9 cellular contexts compared by ENCODE assay signal in the genomic region with DNA sequence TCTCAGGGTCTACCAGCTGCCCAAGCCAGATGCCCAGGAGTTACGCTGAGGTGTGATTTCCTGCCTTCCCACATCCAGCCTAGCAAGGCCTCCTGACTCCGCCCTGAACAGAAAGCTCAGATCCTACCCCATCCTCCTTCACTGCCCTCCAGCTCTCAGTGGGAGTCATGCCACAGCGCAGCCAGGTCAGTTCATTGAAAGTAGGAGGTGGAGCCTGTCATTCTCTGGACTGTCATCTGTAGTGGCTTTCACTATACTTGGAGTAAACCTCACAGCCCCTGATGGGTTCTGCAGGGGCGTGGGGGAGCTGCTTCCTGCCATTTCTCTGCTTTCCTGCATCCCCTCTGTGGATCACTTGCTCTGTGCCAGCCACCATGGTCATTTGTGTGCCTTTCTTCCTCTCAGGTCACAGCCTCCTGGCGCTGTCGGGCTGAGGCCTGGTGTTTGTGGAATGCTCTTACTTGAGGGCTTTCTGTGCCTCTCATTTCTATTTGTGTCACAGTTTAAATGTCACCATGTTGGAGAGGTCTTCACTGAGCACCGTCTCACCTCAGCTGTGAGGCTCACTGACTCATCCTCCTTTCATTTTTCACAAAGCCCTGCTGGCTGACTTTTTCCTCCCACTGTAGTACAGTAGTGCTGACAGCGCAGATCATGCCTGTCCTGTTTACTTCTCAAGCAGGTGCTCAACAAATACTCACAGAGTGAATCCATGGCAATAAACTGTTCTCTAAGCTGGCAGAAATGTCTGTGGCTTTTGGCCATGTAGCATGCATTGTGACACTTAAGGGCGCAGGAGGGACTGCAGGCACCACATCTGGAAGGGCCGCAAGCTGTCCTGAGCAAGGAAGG.
DNase-seq lines count a peak whose midpoint lies in the region; ATAC-seq, FAIRE-seq and TF ChIP-seq lines count a peak whose summit lies in the region.
"Had no signal": no experiment of that assay in that cellular context is flagged by ENCODE, and none has a peak within 500 bp of the region (broad histone marks: within the 10 kb centered on the region; RNA-seq: fewer than 3 reads in every experiment).

No MANE protein-coding gene starts in this region.

- TF ChIP-seq RAD21 in HepG2 (CRISPR knock-in tag; IDR thresholded peaks at IDR 0.05), result no peak

- no peaks in the 10 kb centered on the region for H3K79me2 ChIP-seq in H9 (ENCODE audit: insufficient read depth, low read length)
- H3K79me2 ChIP-seq in HepG2 (ENCODE audit: insufficient read depth, low read length), result no peaks in the 10 kb centered on the region

- H3K14ac ChIP-seq in H9 (ENCODE audit: insufficient read depth, low read length), result no peak overlapping the region

- TF ChIP-seq POLR2A in prostate gland (IDR thresholded peaks at IDR 0.05) (no peak), HepG2 (IDR thresholded peaks at IDR 0.05; ENCODE audit: insufficient read depth in 1 of 2, low read depth in 2 of 2, low read length in 2 of 2) (no peak)

- H3K23me2 ChIP-seq in H9 (ENCODE audit: insufficient read length, low read depth, low read length, poor library complexity, severe bottlenecking), result no peaks in the 10 kb centered on the region

- H3K23ac ChIP-seq in H9 (ENCODE audit: insufficient read length, low read depth, low read length), result no peak overlapping the region

- H3K27me3 ChIP-seq in H9 (ENCODE audit: insufficient read depth, low read length) (no peaks in the 10 kb centered on the region), prostate gland (replicated peaks; ENCODE audit: insufficient read depth) (no peaks in the 10 kb centered on the region), HepG2 (ENCODE audit: control insufficient read depth in 1 of 2, insufficient read depth in 2 of 2, low read length in 2 of 2) (no peaks in the 10 kb centered on the region)
- H3K27me3 ChIP-seq in effector memory CD4-positive, alpha-beta T cell (replicated peaks; ENCODE audit: control insufficient read depth, insufficient read depth, low read length, poor library complexity, severe bottlenecking), result no peaks in the 10 kb centered on the region

- ATAC-seq in HepG2, result no peak

- H4K91ac ChIP-seq in H9 (ENCODE audit: insufficient read length, low read depth, low read length), result no peak overlapping the region

- H2AFZ ChIP-seq in H9 (ENCODE audit: low read length) (no peak overlapping the region), HepG2 (ENCODE audit: low read length) (no peak overlapping the region)

- no peak overlapping the region for H2BK20ac ChIP-seq in H9 (ENCODE audit: low read depth, low read length, poor library complexity, severe bottlenecking)

- H3K27ac Mint-ChIP-seq in H9, result peak overlapping the region in 1 of 3 experiments; percentile 19; a peak in 4 of 7 replicates

- TF ChIP-seq CTCF in H9 (conservative IDR thresholded peaks at IDR 0.05) (no peak), prostate gland (IDR thresholded peaks at IDR 0.05) (no peak), HepG2 (CRISPR knock-in tag; IDR thresholded peaks at IDR 0.05) (no peak)

- TF ChIP-seq EP300 in HepG2 (IDR thresholded peaks at IDR 0.05; ENCODE audit: low read depth in 2 of 2, low read length in 2 of 2) (no peak), HepG2 (CRISPR knock-in tag; IDR thresholded peaks at IDR 0.05; ENCODE audit: borderline replicate concordance) (no peak)

- CTCF ChIA-PET in HepG2 (lab: Yijun Ruan, JAX; ENCODE audit: low intra/inter-chr PET ratio, low total read pairs), result no interaction called here

- POLR2A ChIA-PET in HepG2 (lab: Yijun Ruan, JAX), result no interaction called here

- H3K4me3 ChIP-seq in effector memory CD4-positive, alpha-beta T cell (ENCODE audit: insufficient read depth, low read depth, low read length, poor library complexity, severe bottlenecking), result no peak overlapping the region
- H3K4me3 ChIP-seq in prostate gland (no peak overlapping the region), HepG2 (replicated peaks in 1 of 3; ENCODE audit: insufficient read depth in 1 of 3, low read depth in 2 of 3, low read length in 3 of 3) (no peak overlapping the region)

- H3K36me3 Mint-ChIP-seq in H9 (ENCODE audit: insufficient read depth in 1 of 3, low read depth in 3 of 3), result peaks cover 0 to 14% (median 11%) of the 10 kb centered on the region in 3 experiments; a peak in 5 of 7 replicates

- no peaks in the 10 kb centered on the region for H3K36me3 ChIP-seq in effector memory CD4-positive, alpha-beta T cell (ENCODE audit: control insufficient read depth, insufficient read depth, low read length)
- H3K36me3 ChIP-seq in prostate gland (no peaks in the 10 kb centered on the region), HepG2 (replicated peaks in 1 of 2; ENCODE audit: control insufficient read depth in 1 of 2, insufficient read depth in 2 of 2, low read length in 2 of 2) (peaks cover 13 to 50% of the 10 kb centered on the region in 2 experiments)

- no peaks in the 10 kb centered on the region for H3K9me3 Mint-ChIP-seq in H9

- WGBS in H9 (ENCODE audit: extremely low coverage, insufficient read length, low lambda C conversion rate), result no CpG with 5 or more reads among the region's 10 CpGs
- 87% methylated on average over 10 of the region's 10 CpGs for WGBS in prostate gland
- 98% methylated on average over 7 of the region's 10 CpGs for WGBS in HepG2 (ENCODE audit: low lambda C conversion rate)

- H3K4me1 ChIP-seq in H9 (ENCODE audit: insufficient read depth, low read length) (no peaks in the 10 kb centered on the region), prostate gland (replicated peaks) (no peaks in the 10 kb centered on the region), HepG2 (ENCODE audit: insufficient read depth, low read length) (no peaks in the 10 kb centered on the region)
- H3K4me1 ChIP-seq in effector memory CD4-positive, alpha-beta T cell (ENCODE audit: control insufficient read depth, insufficient read depth, low read length, poor library complexity, severe bottlenecking), result peaks cover 4% of the 10 kb centered on the region

- H4K20me1 ChIP-seq in H9 (ENCODE audit: control insufficient read depth, insufficient read depth, insufficient read length), result no peaks in the 10 kb centered on the region
- no peaks in the 10 kb centered on the region for H4K20me1 ChIP-seq in HepG2 (ENCODE audit: insufficient read depth, low read length)

- no peak overlapping the region for H2BK15ac ChIP-seq in H9 (ENCODE audit: low read depth, low read length)

- intact Hi-C loops in prostate gland (cut with DNase I), result no loop called here
- intact Hi-C loops in HepG2 (cut with micrococcal nuclease; ENCODE audit: unreplicated experiment), result no loop called here

- H3K18ac ChIP-seq in H9 (ENCODE audit: insufficient read length, low read depth, low read length), result no peak overlapping the region

- H3T11ph ChIP-seq in H9 (ENCODE audit: low read length), result no peak overlapping the region

- no peaks in the 10 kb centered on the region for H3K79me1 ChIP-seq in H9 (ENCODE audit: insufficient read depth, low read depth, low read length, poor library complexity, severe bottlenecking)

- no peak overlapping the region for H3K56ac ChIP-seq in H9 (ENCODE audit: insufficient read length, low read depth, low read length)

- in situ Hi-C loops in HepG2 (cut with HindIII; ENCODE audit: extremely low pct_ligation_motif_present, low pct_unique_long_range_greater_than_20kb), result no loop called here
- in situ Hi-C loops in G401 (cut with HindIII; ENCODE audit: low sequenced_read_pairs), result no loop called here

- no peak overlapping the region for H3K4me3 Mint-ChIP-seq in H9

- no peak overlapping the region for H3K27ac ChIP-seq in H9 (ENCODE audit: insufficient read length, low read depth, low read length)
- H3K27ac ChIP-seq in effector memory CD4-positive, alpha-beta T cell (ENCODE audit: insufficient read depth, low read length, poor library complexity, severe bottlenecking), result peak overlapping the region; percentile 37
- H3K27ac ChIP-seq in prostate gland, result peak overlapping the region in 1 of 2 donors; percentile 12
- H3K27ac ChIP-seq in HepG2 (ENCODE audit: extremely low read length, insufficient read depth, low read length), result no peak overlapping the region

- H3K4me1 Mint-ChIP-seq in H9, result peaks cover 11 to 16% of the 10 kb centered on the region in 2 experiments

- no peak overlapping the region for H2BK5ac ChIP-seq in H9 (ENCODE audit: insufficient read length, low read length)

- no peak for FAIRE-seq in HepG2 (lab: Jason Lieb, UNC)

- H3K9ac ChIP-seq in H9 (ENCODE audit: extremely low read depth, insufficient read length, low read length) (no peak overlapping the region), HepG2 (ENCODE audit: insufficient read depth, low read depth, low read length) (no peak overlapping the region)

- H3K27me3 Mint-ChIP-seq in H9 (ENCODE audit: low read depth), result no peaks in the 10 kb centered on the region

- H4K5ac ChIP-seq in H9 (ENCODE audit: insufficient read length, low read depth, low read length), result no peak overlapping the region

- no TSS peak for BruUV-seq in HepG2 (replicated peaks; lab: Mats Ljungman, UMichigan)

- no peaks in the 10 kb centered on the region for H3K9me3 ChIP-seq in H9 (ENCODE audit: control insufficient read depth, low read depth, low read length)
- no peaks in the 10 kb centered on the region for H3K9me3 ChIP-seq in effector memory CD4-positive, alpha-beta T cell (ENCODE audit: control insufficient read depth, low read length)
- no peaks in the 10 kb centered on the region for H3K9me3 ChIP-seq in prostate gland
- no peaks in the 10 kb centered on the region for H3K9me3 ChIP-seq in HepG2 (ENCODE audit: low read length)

- peak; percentile 46 for DNase-seq in H9
- DNase-seq in RPMI8226, result peak; percentile 97
- no peak for DNase-seq in effector memory CD4-positive, alpha-beta T cell
- peak; percentile 7 for DNase-seq in prostate gland (ENCODE audit: low spot score)
- DNase-seq in HepG2 (ENCODE audit: low spot score), result no peak
- no peak for DNase-seq in cerebellar nuclear complex (lab: John Stamatoyannopoulos, UW)
- no peak for DNase-seq in G401 (ENCODE audit: low spot score)
- no peak for DNase-seq in NCI-H1105 (lab: John Stamatoyannopoulos, UW)
- DNase-seq: NCI-H1930 had no signal

- H2AK5ac ChIP-seq in H9 (ENCODE audit: insufficient read length, low read length), result no peak overlapping the region

- H4K8ac ChIP-seq in H9 (replicated peaks; ENCODE audit: insufficient read length, low read depth, low read length), result no peak overlapping the region

- no peak overlapping the region for H2BK12ac ChIP-seq in H9 (ENCODE audit: insufficient read length, low read depth, low read length)

- H2BK120ac ChIP-seq in H9 (ENCODE audit: low read depth, low read length, poor library complexity, severe bottlenecking), result no peak overlapping the region

- no peak overlapping the region for H3K4me2 ChIP-seq in H9 (ENCODE audit: insufficient read depth, insufficient read length, low read length)
- H3K4me2 ChIP-seq in HepG2 (ENCODE audit: low read depth, low read length), result no peak overlapping the region

- no peak overlapping the region for H3K4ac ChIP-seq in H9 (ENCODE audit: low read depth, low read length)

TF ChIP-seq in HepG2, 621 proteins besides CTCF, POLR2A, EP300 and RAD21 (continues in another document):
- TF ChIP-seq NFATC3 (CRISPR knock-in tag; IDR thresholded peaks at IDR 0.05) (no peak), NR2F1 (CRISPR knock-in tag; IDR thresholded peaks at IDR 0.05) (no peak), RCOR2 (CRISPR knock-in tag; IDR thresholded peaks at IDR 0.05) (no peak), ZNF333 (CRISPR knock-in tag; IDR thresholded peaks at IDR 0.05; ENCODE audit: borderline replicate concordance) (no peak)

Comparison
In these comparisons a context has a peak if more than half of its experiments do, and no peak if none do; other contexts are left out.
1. DNase-seq: peak in H9 (single experiment), RPMI8226 (single experiment) and prostate gland (single experiment); none in effector memory CD4-positive, alpha-beta T cell (0 of 3), HepG2 (single experiment), cerebellar nuclear complex (0 of 2), G401 (single experiment) and NCI-H1105 (single experiment).